ENCODE assay signal across 16 cellular contexts in the genomic region with DNA sequence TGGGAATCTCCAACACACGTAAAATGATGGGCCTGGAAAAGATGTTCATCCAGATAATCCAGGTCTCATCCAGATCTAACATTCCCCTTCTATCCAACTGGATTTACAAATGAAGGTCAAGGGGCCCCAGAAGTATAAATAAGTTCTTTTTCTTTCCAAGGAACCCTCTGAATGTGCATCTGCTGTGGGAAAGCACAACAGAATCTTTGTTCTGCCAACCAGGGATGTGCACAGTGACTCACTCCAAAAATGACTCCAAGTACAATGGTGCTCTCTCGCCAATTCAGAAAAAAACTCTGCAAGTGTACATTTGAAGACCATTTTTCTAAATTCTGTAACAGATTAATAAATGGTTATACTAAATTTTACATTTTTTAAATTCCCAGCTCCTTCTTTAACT. TPM values are rescaled to one million over a fixed set of nuclear protein-coding genes. Genes with fewer than 3 reads are reported as not detected.
DNase-seq lines count a peak whose midpoint lies in the region; ATAC-seq and TF ChIP-seq lines count a peak whose summit lies in the region.
"Had no signal": no experiment of that assay in that cellular context is flagged by ENCODE, and none has a peak within 500 bp of the region (broad histone marks: within the 10 kb centered on the region; RNA-seq: fewer than 3 reads in every experiment).

No MANE protein-coding gene starts in this region.

- DNase-seq in Daoy (ENCODE audit: low read depth) = peak; percentile 30
- peak; percentile 97 for DNase-seq in SK-MEL-5 (ENCODE audit: low read depth, low spot score)
- peak; percentile 60 for DNase-seq in fibroblast of pulmonary artery (ENCODE audit: low read depth)
- DNase-seq in occipital lobe (lab: John Stamatoyannopoulos, UW) = peak; percentile 33
- DNase-seq in MM.1S = no peak
- DNase-seq in H4 (ENCODE audit: low spot score) = no peak
- no peak for DNase-seq in NCI-H1048 (lab: John Stamatoyannopoulos, UW)
- DNase-seq: GDM1; NCI-H1417; NCI-H526; SHP77; stimulated activated CD4-positive, alpha-beta T cell treated with anti-CD3 and anti-CD28 coated beads, Interleukin-4, amount 100 ng/mL, for 1 hour; stimulated activated naive CD4-positive, alpha-beta T cell had no signal

- no peaks in the 10 kb centered on the region for H3K9me3 ChIP-seq in MM.1S (replicated peaks; ENCODE audit: insufficient read depth, low read length)

- no peaks in the 10 kb centered on the region for H3K36me3 ChIP-seq in MM.1S (replicated peaks; ENCODE audit: insufficient read depth, low read length)

- TF ChIP-seq CTCF in fibroblast of pulmonary artery (IDR thresholded peaks at IDR 0.05; ENCODE audit: low read length, missing control alignments) (no peak), MM.1S (IDR thresholded peaks at IDR 0.05; ENCODE audit: low read length) (no peak)

- no peaks in the 10 kb centered on the region for H3F3A ChIP-seq in MM.1S (ENCODE audit: insufficient read depth, low read length)

- peaks cover 99% of the 10 kb centered on the region for H3K79me2 ChIP-seq in MM.1S (ENCODE audit: low read length)

- no peak for ATAC-seq in HG03520 (IDR thresholded peaks at IDR 0.05; ENCODE audit: unreplicated experiment)

- peaks cover 18% of the 10 kb centered on the region; the same call in 1 of the 2 replicates for H4K20me1 ChIP-seq in MM.1S (ENCODE audit: insufficient read depth, low read length)

- H2AFZ ChIP-seq in MM.1S (ENCODE audit: low read length) = no peak overlapping the region
- H2AFZ ChIP-seq: hepatocyte had no signal

- no peaks in the 10 kb centered on the region for H3K9me2 ChIP-seq in MM.1S (replicated peaks; ENCODE audit: insufficient read depth, low read length)

- no peak overlapping the region for H3K9ac ChIP-seq in MM.1S (ENCODE audit: low read length)

- no peak overlapping the region for H3K4me3 ChIP-seq in fibroblast of pulmonary artery (replicated peaks; ENCODE audit: low read depth, low read length)
- H3K4me3 ChIP-seq in MM.1S (ENCODE audit: low read length) = no peak overlapping the region
- H3K4me3 ChIP-seq: hepatocyte had no signal

- no peak overlapping the region for H3K4me2 ChIP-seq in MM.1S (ENCODE audit: low read depth, low read length)
- H3K4me2 ChIP-seq: hepatocyte had no signal

- no peaks in the 10 kb centered on the region for H3K4me1 ChIP-seq in MM.1S (ENCODE audit: low read length)

- H3K27me3 ChIP-seq in MM.1S (replicated peaks; ENCODE audit: insufficient read depth, low read length) = no peaks in the 10 kb centered on the region
- H3K27me3 ChIP-seq: hepatocyte had no signal

- in situ Hi-C loops in SK-MEL-5 (cut with HindIII; ENCODE audit: low pct_unique_long_range_greater_than_20kb, low sequenced_read_pairs) = no loop called here

- no peak overlapping the region for H3K27ac ChIP-seq in MM.1S (ENCODE audit: low read length)
- H3K27ac ChIP-seq: C4-2B, hepatocyte had no signal

RNA-seq across cellular contexts. Expression of a gene that starts 12.4 kb away (rescaled TPM):
- total RNA-seq in Daoy (2014; rRNA removed; shearing (Covaris generic)) = 9.7 and 18.5 TPM in 2 replicates
- total RNA-seq in SK-MEL-5 (2014; rRNA removed; shearing (Covaris generic)) = 15.0 and 17.0 TPM in 2 replicates
- 7.2 and 11.5 TPM in 2 replicates for polyA plus RNA-seq in SK-MEL-5 (2015; cell fraction: cytosol; rRNA removed)
- 19.9 and 20.1 TPM in 2 replicates for polyA plus RNA-seq in SK-MEL-5 (2015; cell fraction: nucleus; rRNA removed)
- total RNA-seq in occipital lobe = 66.1 TPM
- 9.8 and 11.0 TPM in 2 replicates for total RNA-seq in H4 (2014; rRNA removed; shearing (Covaris generic))

Comparison
In these comparisons a context has a peak if more than half of its experiments do, and no peak if none do; other contexts are left out.
1. DNase-seq: peak in Daoy (single experiment), SK-MEL-5 (single experiment), fibroblast of pulmonary artery (single experiment) and occipital lobe (single experiment); none in MM.1S (single experiment), H4 (single experiment) and NCI-H1048 (single experiment).